ENCODE assay signal across 8 cellular contexts in the genomic region with DNA sequence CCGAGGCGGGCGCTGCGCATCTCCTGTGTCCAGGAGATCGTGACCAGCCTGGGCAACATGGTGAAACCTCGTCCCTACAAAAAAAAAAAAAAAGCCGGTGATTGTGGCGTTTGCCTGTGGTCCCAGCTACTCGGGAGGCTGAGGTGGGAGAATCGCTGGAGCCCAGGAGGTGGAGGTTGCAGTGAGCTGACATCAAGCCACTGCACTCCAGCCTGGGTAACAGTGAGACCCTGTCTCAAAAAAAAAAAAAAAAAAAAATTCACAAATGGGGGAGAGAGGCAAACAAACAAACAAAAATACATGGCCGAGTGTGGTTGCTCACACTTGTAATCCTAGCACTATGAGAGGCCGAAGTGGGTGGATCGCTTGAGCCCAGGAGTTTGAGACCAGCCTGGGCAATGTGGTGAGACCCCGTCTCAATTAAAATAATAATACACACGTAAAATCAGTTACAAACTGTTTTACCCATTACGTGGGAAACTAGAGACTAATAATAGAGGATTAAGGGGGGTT. TPM values are rescaled to one million over a fixed set of nuclear protein-coding genes. Genes with fewer than 3 reads are reported as not detected.
A peak's percentile ranks its signal among the peaks of the same experiment; 100 is the strongest.
DNase-seq lines count a peak whose midpoint lies in the region; ATAC-seq and TF ChIP-seq lines count a peak whose summit lies in the region.

No MANE protein-coding gene starts in this region.

- ATAC-seq in naive thymus-derived CD4-positive, alpha-beta T cell: no peak
- ATAC-seq in GM19463 (IDR thresholded peaks at IDR 0.05; ENCODE audit: unreplicated experiment) (no peak), HG02885 (IDR thresholded peaks at IDR 0.05; ENCODE audit: poor library complexity, unreplicated experiment) (no peak)

- H3K27me3 Mint-ChIP-seq in naive thymus-derived CD4-positive, alpha-beta T cell: no peaks in the 10 kb centered on the region

- intact Hi-C loops in colonic mucosa (cut with DNase I): no loop called here
- intact Hi-C loops in naive thymus-derived CD4-positive, alpha-beta T cell (cut with micrococcal nuclease): loop anchor here (2.0 to 5.0 kb wide), 4 partner anchors 235 to 1215 kb away; a partner anchor contains a TSS

- TF ChIP-seq CTCF in AG10803 (conservative IDR thresholded peaks at IDR 0.05; ENCODE audit: low read length) (no peak), colonic mucosa (IDR thresholded peaks at IDR 0.05) (no peak)

- H3K4me1 Mint-ChIP-seq in naive thymus-derived CD4-positive, alpha-beta T cell: peaks cover 25 to 58% (median 42%) of the 10 kb centered on the region in 7 donors

- H3K36me3 Mint-ChIP-seq in naive thymus-derived CD4-positive, alpha-beta T cell: peaks cover 0 to 15% (median 10%) of the 10 kb centered on the region in 5 donors

- H3K27ac Mint-ChIP-seq in naive thymus-derived CD4-positive, alpha-beta T cell: peak overlapping the region; percentile 87 to 99 (median 96)

- peak overlapping the region; percentile 88 for H3K4me3 ChIP-seq in AG10803 (ENCODE audit: low read length)
- peak overlapping the region; percentile 91 for H3K4me3 ChIP-seq in colonic mucosa
- H3K4me3 ChIP-seq in naive thymus-derived CD4-positive, alpha-beta T cell (ENCODE audit: low read length): peak overlapping the region; percentile 100

- peaks cover 6% of the 10 kb centered on the region for H3K4me1 ChIP-seq in colonic mucosa
- H3K4me1 ChIP-seq in naive thymus-derived CD4-positive, alpha-beta T cell (ENCODE audit: control insufficient read depth in 2 of 2, insufficient read depth in 2 of 2, low read length in 2 of 2): peaks cover 17 to 19% of the 10 kb centered on the region in 2 donors

- DNase-seq in AG10803 (ENCODE audit: low read depth) (no peak), LHCN-M2 (ENCODE audit: low read depth) (peak; percentile 6), colonic mucosa (no peak), NCI-H524 treated with DMSO at 0.1 percent for 48 hours (lab: John Stamatoyannopoulos, UW) (no peak)
- DNase-seq in naive thymus-derived CD4-positive, alpha-beta T cell: no peak
- DNase-seq in stimulated activated CD4-positive, alpha-beta T cell treated with anti-CD3 and anti-CD28 coated beads, Interleukin-4, amount 100 ng/mL, for 24 hours: no peak

- no peaks in the 10 kb centered on the region for H3K27me3 ChIP-seq in colonic mucosa
- no peaks in the 10 kb centered on the region for H3K27me3 ChIP-seq in naive thymus-derived CD4-positive, alpha-beta T cell (ENCODE audit: control insufficient read depth in 2 of 2, insufficient read depth in 2 of 2, low read length in 2 of 2)

- peak overlapping the region; percentile 86 to 98 (median 95) for H3K4me3 Mint-ChIP-seq in naive thymus-derived CD4-positive, alpha-beta T cell

- H3K9me3 ChIP-seq in colonic mucosa: no peaks in the 10 kb centered on the region
- no peaks in the 10 kb centered on the region for H3K9me3 ChIP-seq in naive thymus-derived CD4-positive, alpha-beta T cell (ENCODE audit: control insufficient read depth in 2 of 3, low read length in 3 of 3)

- peaks cover 0 to 7% (median 0%) of the 10 kb centered on the region in 11 donors for H3K9me3 Mint-ChIP-seq in naive thymus-derived CD4-positive, alpha-beta T cell

- peak overlapping the region; percentile 96 for H3K27ac ChIP-seq in colonic mucosa
- H3K27ac ChIP-seq in naive thymus-derived CD4-positive, alpha-beta T cell (ENCODE audit: low read depth, low read length): peak overlapping the region; percentile 83

- POLR2A ChIA-PET in naive thymus-derived CD4-positive, alpha-beta T cell (lab: Charles Lee): interaction anchor here (0.7 to 1.6 kb wide), 7 partner anchors 11 to 507 kb away, joined by 3 to 6 read pairs (median 5); no protein-coding TSS in a partner anchor

- H3K9ac ChIP-seq in colonic mucosa (ENCODE audit: low read depth in 2 of 2, low read length in 2 of 2): peak overlapping the region; percentile 78 to 94

- no peaks in the 10 kb centered on the region for H3K36me3 ChIP-seq in colonic mucosa
- peaks cover 0 to 17% (median 0%) of the 10 kb centered on the region in 3 experiments for H3K36me3 ChIP-seq in naive thymus-derived CD4-positive, alpha-beta T cell (ENCODE audit: control insufficient read depth in 2 of 3, insufficient read depth in 3 of 3, low read length in 3 of 3)

- CTCF ChIA-PET in naive thymus-derived CD4-positive, alpha-beta T cell (lab: Charles Lee): interaction anchor here (1.2 to 1.5 kb wide), 2 partner anchors 128 to 203 kb away, joined by 3 read pairs; no protein-coding TSS in a partner anchor

RNA-seq across cellular contexts. Expression of a gene that starts 0.8 kb away (rescaled TPM):
- total RNA-seq in LHCN-M2 (2014; rRNA removed): 19.1 and 24.1 TPM in 2 replicates
- polyA plus RNA-seq in LHCN-M2 (2012): 7.8 TPM
- total RNA-seq in colonic mucosa: 1 to 10 TPM; 8.6 to 9.5 TPM
- total RNA-seq in naive thymus-derived CD4-positive, alpha-beta T cell: 10 to 100 TPM; 10.0 to 17.7 (median 13.9) TPM
- polyA plus RNA-seq in naive thymus-derived CD4-positive, alpha-beta T cell: 10 to 100 TPM; 16.5 to 19.2 TPM

RNA-seq across cellular contexts. Expression of a gene that starts 0.9 kb away (rescaled TPM):
- total RNA-seq in LHCN-M2 (2014; rRNA removed): 36.2 and 55.0 TPM in 2 replicates
- polyA plus RNA-seq in LHCN-M2 (2012): 15.9 TPM
- total RNA-seq in colonic mucosa: 10 to 100 TPM; 17.1 to 33.9 TPM
- 10 to 100 TPM; 22.3 to 42.3 (median 37.7) TPM for total RNA-seq in naive thymus-derived CD4-positive, alpha-beta T cell
- polyA plus RNA-seq in naive thymus-derived CD4-positive, alpha-beta T cell: 10 to 100 TPM; 77.4 to 79.3 TPM

RNA-seq across cellular contexts. Expression of a gene that starts 55.0 kb away (rescaled TPM):
- total RNA-seq in LHCN-M2 (2014; rRNA removed) (not detected in 2 replicates), colonic mucosa (not detected)
- polyA plus RNA-seq in LHCN-M2 (2012): not detected
- not detected for total RNA-seq in naive thymus-derived CD4-positive, alpha-beta T cell
- not detected for polyA plus RNA-seq in naive thymus-derived CD4-positive, alpha-beta T cell
